In genomic region chr1:34982820-34983376, GRCh38 we compare ENCODE assay signal across 1 cellular context.
TF ChIP-seq lines count a peak whose summit lies in the region.

No MANE protein-coding gene starts in this region.

TF ChIP-seq in GM12878, 131 proteins besides CTCF, POLR2A, EP300 and RAD21:
- TF ChIP-seq MTA3 (IDR thresholded peaks at IDR 0.05; ENCODE audit: borderline replicate concordance, low read length) (no peak), GABPA (IDR thresholded peaks at IDR 0.05; ENCODE audit: low read depth) (no peak), SMAD5 (IDR thresholded peaks at IDR 0.05; ENCODE audit: low read depth) (no peak), RUNX3 (IDR thresholded peaks at IDR 0.05; ENCODE audit: low read length) (0 out of 2 replicates have a peak, but pooled peaks have one; percentile 31), IKZF2 (IDR thresholded peaks at IDR 0.05) (peak; percentile 18 to 19; a peak in 1 of 4 replicates), SRF (IDR thresholded peaks at IDR 0.05; ENCODE audit: low read depth in 2 of 2, low read length in 2 of 2) (no peak), IKZF1 (conservative IDR thresholded peaks at IDR 0.05) (peak; percentile 43), SPI1 (IDR thresholded peaks at IDR 0.05; ENCODE audit: borderline replicate concordance, insufficient read depth, low read depth, low read length) (0 out of 2 replicates have a peak, but pooled peaks have one; percentile 14), ZNF687 (IDR thresholded peaks at IDR 0.05) (no peak), MEF2B (IDR thresholded peaks at IDR 0.05; ENCODE audit: partially characterized antibody, poor library complexity, severe bottlenecking) (peak; percentile 73), ZNF274 (IDR thresholded peaks at IDR 0.05; ENCODE audit: insufficient read depth, insufficient read length) (no peak), TCF12 (IDR thresholded peaks at IDR 0.05; ENCODE audit: low read depth, low read length) (peak; percentile 59; the same call in 1 of the 2 replicates)
- TF ChIP-seq, protein P1, sequence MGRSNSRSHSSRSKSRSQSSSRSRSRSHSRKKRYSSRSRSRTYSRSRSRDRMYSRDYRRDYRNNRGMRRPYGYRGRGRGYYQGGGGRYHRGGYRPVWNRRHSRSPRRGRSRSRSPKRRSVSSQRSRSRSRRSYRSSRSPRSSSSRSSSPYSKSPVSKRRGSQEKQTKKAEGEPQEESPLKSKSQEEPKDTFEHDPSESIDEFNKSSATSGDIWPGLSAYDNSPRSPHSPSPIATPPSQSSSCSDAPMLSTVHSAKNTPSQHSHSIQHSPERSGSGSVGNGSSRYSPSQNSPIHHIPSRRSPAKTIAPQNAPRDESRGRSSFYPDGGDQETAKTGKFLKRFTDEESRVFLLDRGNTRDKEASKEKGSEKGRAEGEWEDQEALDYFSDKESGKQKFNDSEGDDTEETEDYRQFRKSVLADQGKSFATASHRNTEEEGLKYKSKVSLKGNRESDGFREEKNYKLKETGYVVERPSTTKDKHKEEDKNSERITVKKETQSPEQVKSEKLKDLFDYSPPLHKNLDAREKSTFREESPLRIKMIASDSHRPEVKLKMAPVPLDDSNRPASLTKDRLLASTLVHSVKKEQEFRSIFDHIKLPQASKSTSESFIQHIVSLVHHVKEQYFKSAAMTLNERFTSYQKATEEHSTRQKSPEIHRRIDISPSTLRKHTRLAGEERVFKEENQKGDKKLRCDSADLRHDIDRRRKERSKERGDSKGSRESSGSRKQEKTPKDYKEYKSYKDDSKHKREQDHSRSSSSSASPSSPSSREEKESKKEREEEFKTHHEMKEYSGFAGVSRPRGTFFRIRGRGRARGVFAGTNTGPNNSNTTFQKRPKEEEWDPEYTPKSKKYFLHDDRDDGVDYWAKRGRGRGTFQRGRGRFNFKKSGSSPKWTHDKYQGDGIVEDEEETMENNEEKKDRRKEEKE (IDR thresholded peaks at IDR 0.05), result no peak
